Comparison of ENCODE assay signal across 21 cellular contexts in the genomic region with DNA sequence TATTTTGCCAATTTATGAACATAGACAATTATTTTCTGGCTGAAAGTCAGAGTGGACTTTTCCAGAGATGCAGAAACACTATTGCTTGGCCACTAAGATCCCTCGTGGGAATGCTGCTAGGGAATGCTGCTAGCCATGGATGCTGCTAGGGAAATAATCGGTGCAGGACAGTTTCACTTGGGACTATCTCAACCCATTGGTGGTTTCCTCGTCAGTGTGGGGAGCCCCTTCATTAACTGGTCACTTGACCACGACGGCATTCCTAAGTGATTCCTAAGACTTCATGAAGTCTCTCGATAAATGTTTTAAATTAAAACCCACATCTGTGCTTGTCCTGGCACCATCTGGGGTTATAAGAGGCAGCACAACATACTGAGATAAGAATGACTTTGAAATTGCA.
A peak's percentile ranks its signal among the peaks of the same experiment; 100 is the strongest.
DNase-seq lines count a peak whose midpoint lies in the region; ATAC-seq and TF ChIP-seq lines count a peak whose summit lies in the region.
"Had no signal": no experiment of that assay in that cellular context is flagged by ENCODE, and none has a peak within 500 bp of the region (broad histone marks: within the 10 kb centered on the region; RNA-seq: fewer than 3 reads in every experiment).

No MANE protein-coding gene starts in this region.

- H3K9me3 Mint-ChIP-seq in HFFc6 (peaks cover 26% of the 10 kb centered on the region), GM23338 (peaks cover 25% of the 10 kb centered on the region)

- no peaks in the 10 kb centered on the region for H3K9me3 ChIP-seq in osteoblast (ENCODE audit: low read depth, low read length)

- 0 out of 2 replicates have a peak, but pooled peaks cover 6% of the 10 kb centered on the region for H3K9me2 ChIP-seq in GM23338 (ENCODE audit: insufficient read depth)

- H3K27ac ChIP-seq in osteoblast (ENCODE audit: low read depth, low read length) (no peak overlapping the region), GM23338 (ENCODE audit: low read depth) (no peak overlapping the region)

- H3K27me3 Mint-ChIP-seq in HFFc6 (ENCODE audit: insufficient read depth) (peaks cover 42% of the 10 kb centered on the region), GM23338 (ENCODE audit: insufficient read depth, low read depth, poor library complexity) (no peaks in the 10 kb centered on the region)

- DNase-seq in AG20443 (ENCODE audit: low spot score) (peak; percentile 21), HFFc6 (peak; percentile 2), astrocyte of the spinal cord (ENCODE audit: low read depth, low spot score) (peak; percentile 63), osteoblast (ENCODE audit: insufficient read length, low spot score, missing footprints) (no peak), NCI-H1694 (lab: John Stamatoyannopoulos, UW) (no peak), GM23338 (ENCODE audit: low spot score) (no peak), NCI-H146 treated with DMSO at 0.1 percent for 48 hours (lab: John Stamatoyannopoulos, UW; ENCODE audit: unreplicated experiment) (no peak)
- DNase-seq: activated naive CD4-positive, alpha-beta T cell treated with anti-CD3 and anti-CD28 coated beads, Interleukin-2, amount 50 U/mL, for 16 hours; activated T-cell treated with anti-CD3 and anti-CD28 coated beads, Interleukin-2, amount 50 U/mL, for 4 hours; AML-193; DMS79; endodermal cell; NCI-H1048; NCI-H2029 treated with DMSO at 0.1 percent for 48 hours; nephron progenitor cell; Peyer's patch; posterior cingulate gyrus had no signal

- in situ Hi-C loops in astrocyte of the spinal cord (cut with HindIII; ENCODE audit: low sequenced_read_pairs), result no loop called here

- H3K36me3 Mint-ChIP-seq in HFFc6 (ENCODE audit: low read depth), result peaks cover 19% of the 10 kb centered on the region
- peaks cover 19% of the 10 kb centered on the region for H3K36me3 Mint-ChIP-seq in GM23338 (ENCODE audit: low read depth)

- H3F3A ChIP-seq in GM23338 (replicated peaks; ENCODE audit: low read depth), result no peaks in the 10 kb centered on the region

- no peak overlapping the region for H3K4me3 Mint-ChIP-seq in HFFc6
- no peak overlapping the region for H3K4me3 Mint-ChIP-seq in GM23338
- H3K4me3 Mint-ChIP-seq: activated T-cell treated with anti-CD3 and anti-CD28 coated beads, Interleukin-2, amount 50 U/mL, for 4 hours; endodermal cell; nephron progenitor cell; WTC11 had no signal

- H3K27ac Mint-ChIP-seq in HFFc6 (no peak overlapping the region), GM23338 (no peak overlapping the region)
- H3K27ac Mint-ChIP-seq: endodermal cell, nephron progenitor cell, WTC11 had no signal

- H3K4me1 Mint-ChIP-seq in HFFc6 (ENCODE audit: low read depth) (peaks cover 64% of the 10 kb centered on the region), GM23338 (peaks cover 3% of the 10 kb centered on the region)
- H3K4me1 Mint-ChIP-seq: endodermal cell had no signal

- H3K4me2 ChIP-seq in osteoblast (ENCODE audit: insufficient read depth, low read length), result peak overlapping the region; percentile 53
- H3K4me2 ChIP-seq in GM23338, result no peak overlapping the region

- no peaks in the 10 kb centered on the region for H4K20me1 ChIP-seq in osteoblast (ENCODE audit: insufficient read depth, low read length)
- no peaks in the 10 kb centered on the region for H4K20me1 ChIP-seq in GM23338 (replicated peaks; ENCODE audit: insufficient read depth)

- H2AFZ ChIP-seq in osteoblast (ENCODE audit: low read length) (no peak overlapping the region), GM23338 (no peak overlapping the region)

- H3K79me2 ChIP-seq in osteoblast (ENCODE audit: insufficient read depth, low read length), result no peaks in the 10 kb centered on the region
- H3K79me2 ChIP-seq in GM23338 (replicated peaks; ENCODE audit: insufficient read depth), result no peaks in the 10 kb centered on the region

- peaks cover 50% of the 10 kb centered on the region for H3K4me1 ChIP-seq in osteoblast (ENCODE audit: insufficient read depth, low read length)
- H3K4me1 ChIP-seq in GM23338 (ENCODE audit: insufficient read depth), result no peaks in the 10 kb centered on the region; the same call in 1 of the 2 replicates
- H3K4me1 ChIP-seq: HAP-1, Peyer's patch had no signal

- ATAC-seq in GM23338, result no peak
- ATAC-seq: activated T-cell treated with anti-CD3 and anti-CD28 coated beads, Interleukin-2, amount 50 U/mL, for 4 hours; stimulated activated effector memory CD8-positive, alpha-beta T cell treated with anti-CD3 and anti-CD28 coated beads, Interleukin-12 subunit alpha, Interleukin-12 subunit beta, amount 100 ng/mL, for 72 hours; WTC11 had no signal

- H3K4me3 ChIP-seq in astrocyte of the spinal cord (ENCODE audit: low read depth, low read length) (no peak overlapping the region), osteoblast (ENCODE audit: insufficient read depth, low read length) (no peak overlapping the region), GM23338 (no peak overlapping the region)
- H3K4me3 ChIP-seq: HAP-1, Peyer's patch, tibial nerve had no signal

- TF ChIP-seq CTCF in HFFc6 (IDR thresholded peaks at IDR 0.05) (no peak), astrocyte of the spinal cord (IDR thresholded peaks at IDR 0.05; ENCODE audit: low read depth, low read length) (no peak), osteoblast (IDR thresholded peaks at IDR 0.05; ENCODE audit: extremely low read depth, low read depth, low read length) (no peak), GM23338 (conservative IDR thresholded peaks at IDR 0.05; ENCODE audit: low read depth in 2 of 2) (no peak)

- H3K36me3 ChIP-seq in osteoblast (ENCODE audit: insufficient read depth, low read length) (no peaks in the 10 kb centered on the region), GM23338 (ENCODE audit: insufficient read depth) (peaks cover 11% of the 10 kb centered on the region; the same call in 1 of the 2 replicates)
- H3K36me3 ChIP-seq: HAP-1, Peyer's patch, tibial nerve had no signal

- H3K27me3 ChIP-seq in osteoblast (ENCODE audit: insufficient read depth, low read length), result peaks cover 25% of the 10 kb centered on the region
- no peaks in the 10 kb centered on the region for H3K27me3 ChIP-seq in GM23338 (ENCODE audit: insufficient read depth)
- H3K27me3 ChIP-seq: Peyer's patch, tibial nerve had no signal

TF ChIP-seq in GM23338, 12 proteins besides CTCF, POLR2A, EP300 and RAD21:
- TF ChIP-seq STAT1 (IDR thresholded peaks at IDR 0.05; ENCODE audit: unreplicated experiment) (no peak), ZNF462 (CRISPR knock-in tag; IDR thresholded peaks at IDR 0.05) (no peak)

Comparison
In these comparisons a context has a peak if more than half of its experiments do, and no peak if none do; other contexts are left out.
1. DNase-seq: peak in AG20443 (single experiment), HFFc6 (single experiment) and astrocyte of the spinal cord (single experiment); none in osteoblast (single experiment), NCI-H1694 (single experiment), GM23338 (single experiment) and NCI-H146 treated with DMSO at 0.1 percent for 48 hours (single experiment).